In the genomic region with DNA sequence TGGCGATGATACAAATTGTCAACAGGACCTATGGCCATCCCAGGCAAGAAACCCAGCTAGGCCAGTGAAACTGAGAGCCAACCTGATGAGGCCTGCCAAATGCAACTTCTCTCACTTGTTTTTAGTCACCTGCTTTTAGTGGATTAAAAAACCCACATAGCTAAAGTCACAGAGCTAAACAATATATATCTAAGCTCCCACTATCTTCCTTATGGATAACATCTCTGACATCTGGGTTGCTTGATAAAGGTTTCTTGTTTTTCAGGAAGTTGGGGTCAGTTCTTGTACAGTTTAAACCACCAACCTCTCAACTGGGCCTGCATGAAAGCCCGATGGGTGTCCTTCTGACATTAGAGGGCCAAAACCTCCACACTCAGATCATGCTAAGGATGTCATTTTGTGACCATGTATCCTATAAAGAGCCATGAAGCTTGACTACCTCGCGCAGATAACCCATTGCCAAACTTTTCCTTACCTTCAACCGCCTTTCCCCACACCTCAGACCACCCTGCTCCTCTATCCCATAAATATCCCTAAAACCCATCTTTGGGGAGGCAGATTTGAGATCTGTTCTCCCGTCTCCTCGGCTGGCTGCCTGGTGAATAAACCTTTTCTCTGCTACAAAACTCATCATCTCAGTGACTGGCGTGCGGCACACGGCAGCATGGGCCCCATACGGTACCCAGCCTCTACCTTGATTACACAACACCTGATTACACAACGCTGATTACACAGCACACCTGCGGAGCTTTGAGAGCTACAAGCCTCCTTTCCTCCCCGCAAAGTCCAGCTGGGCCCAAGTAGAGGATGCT, we compare ENCODE assay signal across 1 cellular context.
TF ChIP-seq lines count a peak whose summit lies in the region.

No MANE protein-coding gene starts in this region.

TF ChIP-seq in GM23338, 12 proteins besides CTCF, POLR2A, EP300 and RAD21 (continued from another document):
- TF ChIP-seq, protein P1, sequence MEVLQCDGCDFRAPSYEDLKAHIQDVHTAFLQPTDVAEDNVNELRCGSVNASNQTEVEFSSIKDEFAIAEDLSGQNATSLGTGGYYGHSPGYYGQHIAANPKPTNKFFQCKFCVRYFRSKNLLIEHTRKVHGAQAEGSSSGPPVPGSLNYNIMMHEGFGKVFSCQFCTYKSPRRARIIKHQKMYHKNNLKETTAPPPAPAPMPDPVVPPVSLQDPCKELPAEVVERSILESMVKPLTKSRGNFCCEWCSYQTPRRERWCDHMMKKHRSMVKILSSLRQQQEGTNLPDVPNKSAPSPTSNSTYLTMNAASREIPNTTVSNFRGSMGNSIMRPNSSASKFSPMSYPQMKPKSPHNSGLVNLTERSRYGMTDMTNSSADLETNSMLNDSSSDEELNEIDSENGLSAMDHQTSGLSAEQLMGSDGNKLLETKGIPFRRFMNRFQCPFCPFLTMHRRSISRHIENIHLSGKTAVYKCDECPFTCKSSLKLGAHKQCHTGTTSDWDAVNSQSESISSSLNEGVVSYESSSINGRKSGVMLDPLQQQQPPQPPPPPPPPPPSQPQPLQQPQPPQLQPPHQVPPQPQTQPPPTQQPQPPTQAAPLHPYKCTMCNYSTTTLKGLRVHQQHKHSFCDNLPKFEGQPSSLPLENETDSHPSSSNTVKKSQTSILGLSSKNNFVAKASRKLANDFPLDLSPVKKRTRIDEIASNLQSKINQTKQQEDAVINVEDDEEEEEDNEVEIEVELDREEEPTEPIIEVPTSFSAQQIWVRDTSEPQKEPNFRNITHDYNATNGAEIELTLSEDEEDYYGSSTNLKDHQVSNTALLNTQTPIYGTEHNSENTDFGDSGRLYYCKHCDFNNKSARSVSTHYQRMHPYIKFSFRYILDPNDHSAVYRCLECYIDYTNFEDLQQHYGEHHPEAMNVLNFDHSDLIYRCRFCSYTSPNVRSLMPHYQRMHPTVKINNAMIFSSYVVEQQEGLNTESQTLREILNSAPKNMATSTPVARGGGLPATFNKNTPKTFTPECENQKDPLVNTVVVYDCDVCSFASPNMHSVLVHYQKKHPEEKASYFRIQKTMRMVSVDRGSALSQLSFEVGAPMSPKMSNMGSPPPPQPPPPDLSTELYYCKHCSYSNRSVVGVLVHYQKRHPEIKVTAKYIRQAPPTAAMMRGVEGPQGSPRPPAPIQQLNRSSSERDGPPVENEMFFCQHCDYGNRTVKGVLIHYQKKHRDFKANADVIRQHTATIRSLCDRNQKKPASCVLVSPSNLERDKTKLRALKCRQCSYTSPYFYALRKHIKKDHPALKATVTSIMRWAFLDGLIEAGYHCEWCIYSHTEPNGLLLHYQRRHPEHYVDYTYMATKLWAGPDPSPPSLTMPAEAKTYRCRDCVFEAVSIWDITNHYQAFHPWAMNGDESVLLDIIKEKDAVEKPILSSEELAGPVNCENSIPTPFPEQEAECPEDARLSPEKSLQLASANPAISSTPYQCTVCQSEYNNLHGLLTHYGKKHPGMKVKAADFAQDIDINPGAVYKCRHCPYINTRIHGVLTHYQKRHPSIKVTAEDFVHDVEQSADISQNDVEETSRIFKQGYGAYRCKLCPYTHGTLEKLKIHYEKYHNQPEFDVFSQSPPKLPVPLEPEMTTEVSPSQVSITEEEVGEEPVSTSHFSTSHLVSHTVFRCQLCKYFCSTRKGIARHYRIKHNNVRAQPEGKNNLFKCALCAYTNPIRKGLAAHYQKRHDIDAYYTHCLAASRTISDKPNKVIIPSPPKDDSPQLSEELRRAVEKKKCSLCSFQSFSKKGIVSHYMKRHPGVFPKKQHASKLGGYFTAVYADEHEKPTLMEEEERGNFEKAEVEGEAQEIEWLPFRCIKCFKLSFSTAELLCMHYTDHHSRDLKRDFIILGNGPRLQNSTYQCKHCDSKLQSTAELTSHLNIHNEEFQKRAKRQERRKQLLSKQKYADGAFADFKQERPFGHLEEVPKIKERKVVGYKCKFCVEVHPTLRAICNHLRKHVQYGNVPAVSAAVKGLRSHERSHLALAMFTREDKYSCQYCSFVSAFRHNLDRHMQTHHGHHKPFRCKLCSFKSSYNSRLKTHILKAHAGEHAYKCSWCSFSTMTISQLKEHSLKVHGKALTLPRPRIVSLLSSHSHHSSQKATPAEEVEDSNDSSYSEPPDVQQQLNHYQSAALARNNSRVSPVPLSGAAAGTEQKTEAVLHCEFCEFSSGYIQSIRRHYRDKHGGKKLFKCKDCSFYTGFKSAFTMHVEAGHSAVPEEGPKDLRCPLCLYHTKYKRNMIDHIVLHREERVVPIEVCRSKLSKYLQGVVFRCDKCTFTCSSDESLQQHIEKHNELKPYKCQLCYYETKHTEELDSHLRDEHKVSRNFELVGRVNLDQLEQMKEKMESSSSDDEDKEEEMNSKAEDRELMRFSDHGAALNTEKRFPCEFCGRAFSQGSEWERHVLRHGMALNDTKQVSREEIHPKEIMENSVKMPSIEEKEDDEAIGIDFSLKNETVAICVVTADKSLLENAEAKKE (CRISPR knock-in tag; IDR thresholded peaks at IDR 0.05), result no peak
- TF ChIP-seq CREB1 (CRISPR knock-in tag; IDR thresholded peaks at IDR 0.05; ENCODE audit: low read depth), result no peak
- no peak for TF ChIP-seq JUNB (IDR thresholded peaks at IDR 0.05; ENCODE audit: unreplicated experiment)
- TF ChIP-seq STAT1 (IDR thresholded peaks at IDR 0.05; ENCODE audit: unreplicated experiment), result no peak
- no peak for TF ChIP-seq EZH2 (IDR thresholded peaks at IDR 0.05; ENCODE audit: low read depth, unreplicated experiment)
- TF ChIP-seq NANOG (IDR thresholded peaks at IDR 0.05; ENCODE audit: borderline replicate concordance), result no peak
- TF ChIP-seq, protein P2, sequence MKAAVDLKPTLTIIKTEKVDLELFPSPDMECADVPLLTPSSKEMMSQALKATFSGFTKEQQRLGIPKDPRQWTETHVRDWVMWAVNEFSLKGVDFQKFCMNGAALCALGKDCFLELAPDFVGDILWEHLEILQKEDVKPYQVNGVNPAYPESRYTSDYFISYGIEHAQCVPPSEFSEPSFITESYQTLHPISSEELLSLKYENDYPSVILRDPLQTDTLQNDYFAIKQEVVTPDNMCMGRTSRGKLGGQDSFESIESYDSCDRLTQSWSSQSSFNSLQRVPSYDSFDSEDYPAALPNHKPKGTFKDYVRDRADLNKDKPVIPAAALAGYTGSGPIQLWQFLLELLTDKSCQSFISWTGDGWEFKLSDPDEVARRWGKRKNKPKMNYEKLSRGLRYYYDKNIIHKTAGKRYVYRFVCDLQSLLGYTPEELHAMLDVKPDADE (IDR thresholded peaks at IDR 0.05), result no peak
- no peak for TF ChIP-seq ZNF114 (CRISPR knock-in tag; IDR thresholded peaks at IDR 0.05)
- TF ChIP-seq, protein P3, sequence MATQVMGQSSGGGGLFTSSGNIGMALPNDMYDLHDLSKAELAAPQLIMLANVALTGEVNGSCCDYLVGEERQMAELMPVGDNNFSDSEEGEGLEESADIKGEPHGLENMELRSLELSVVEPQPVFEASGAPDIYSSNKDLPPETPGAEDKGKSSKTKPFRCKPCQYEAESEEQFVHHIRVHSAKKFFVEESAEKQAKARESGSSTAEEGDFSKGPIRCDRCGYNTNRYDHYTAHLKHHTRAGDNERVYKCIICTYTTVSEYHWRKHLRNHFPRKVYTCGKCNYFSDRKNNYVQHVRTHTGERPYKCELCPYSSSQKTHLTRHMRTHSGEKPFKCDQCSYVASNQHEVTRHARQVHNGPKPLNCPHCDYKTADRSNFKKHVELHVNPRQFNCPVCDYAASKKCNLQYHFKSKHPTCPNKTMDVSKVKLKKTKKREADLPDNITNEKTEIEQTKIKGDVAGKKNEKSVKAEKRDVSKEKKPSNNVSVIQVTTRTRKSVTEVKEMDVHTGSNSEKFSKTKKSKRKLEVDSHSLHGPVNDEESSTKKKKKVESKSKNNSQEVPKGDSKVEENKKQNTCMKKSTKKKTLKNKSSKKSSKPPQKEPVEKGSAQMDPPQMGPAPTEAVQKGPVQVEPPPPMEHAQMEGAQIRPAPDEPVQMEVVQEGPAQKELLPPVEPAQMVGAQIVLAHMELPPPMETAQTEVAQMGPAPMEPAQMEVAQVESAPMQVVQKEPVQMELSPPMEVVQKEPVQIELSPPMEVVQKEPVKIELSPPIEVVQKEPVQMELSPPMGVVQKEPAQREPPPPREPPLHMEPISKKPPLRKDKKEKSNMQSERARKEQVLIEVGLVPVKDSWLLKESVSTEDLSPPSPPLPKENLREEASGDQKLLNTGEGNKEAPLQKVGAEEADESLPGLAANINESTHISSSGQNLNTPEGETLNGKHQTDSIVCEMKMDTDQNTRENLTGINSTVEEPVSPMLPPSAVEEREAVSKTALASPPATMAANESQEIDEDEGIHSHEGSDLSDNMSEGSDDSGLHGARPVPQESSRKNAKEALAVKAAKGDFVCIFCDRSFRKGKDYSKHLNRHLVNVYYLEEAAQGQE (IDR thresholded peaks at IDR 0.05; ENCODE audit: unreplicated experiment), result no peak
